8 cellular contexts compared by ENCODE assay signal in the genomic region with DNA sequence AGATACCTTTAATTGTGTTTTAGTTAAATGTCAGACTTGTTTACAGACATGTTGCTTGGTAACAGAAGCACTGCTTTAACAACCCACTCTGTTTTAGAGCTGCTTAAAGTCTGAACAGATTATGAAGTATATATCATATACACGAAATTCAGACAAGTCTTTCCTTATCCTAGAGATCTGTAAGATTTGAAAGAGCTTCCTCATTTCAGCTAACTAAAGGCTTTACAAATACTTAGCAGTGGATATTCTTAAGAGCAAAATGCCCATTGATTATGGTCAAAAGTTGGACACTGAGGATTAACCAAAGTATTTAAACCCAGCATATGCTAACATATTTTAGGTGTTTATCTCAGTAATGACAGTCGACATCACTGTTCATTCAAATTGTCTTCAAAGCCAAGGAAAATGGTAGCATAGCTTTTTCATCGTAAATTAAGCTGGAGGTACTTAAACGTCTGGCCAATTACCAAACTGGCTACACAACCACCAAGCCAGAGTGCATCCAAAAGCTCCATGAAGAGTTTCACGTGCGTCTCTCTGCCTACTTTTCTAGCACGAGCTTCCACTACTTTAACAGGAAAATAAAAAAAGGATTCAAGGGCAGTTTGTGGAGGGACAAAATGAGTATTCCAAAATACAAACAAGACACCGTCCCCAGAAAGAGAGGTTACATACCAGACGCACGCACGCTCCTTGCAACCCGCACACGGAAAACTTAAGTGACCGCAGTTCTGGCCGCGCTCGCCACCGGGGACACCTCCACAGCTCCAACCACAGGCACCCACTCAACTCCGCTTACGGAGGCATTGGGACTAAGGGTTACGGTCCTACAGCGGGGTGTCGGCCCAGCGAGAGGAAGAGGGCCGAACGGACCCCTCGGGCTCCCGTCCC. TPM values are rescaled to one million over a fixed set of nuclear protein-coding genes. Genes with fewer than 3 reads are reported as not detected.
A peak's percentile ranks its signal among the peaks of the same experiment; 100 is the strongest.
DNase-seq lines count a peak whose midpoint lies in the region; ATAC-seq and TF ChIP-seq lines count a peak whose summit lies in the region.

No MANE protein-coding gene starts in this region.

- ATAC-seq in GM21423 (IDR thresholded peaks at IDR 0.05; ENCODE audit: unreplicated experiment) (peak; percentile 36), T-cell (replicated peaks in 1 of 4) (peak; percentile 29 to 44 (median 40)), natural killer cell (peak; percentile 32 to 36 (median 34))

- H3K9ac ChIP-seq in HUES64 (ENCODE audit: low read depth, low read length): peak overlapping the region; percentile 82

- H3K36me3 Mint-ChIP-seq in T-cell: peaks cover 15% of the 10 kb centered on the region
- H3K36me3 Mint-ChIP-seq in natural killer cell: no peaks in the 10 kb centered on the region

- peak overlapping the region; percentile 26; the same call in 1 of the 2 replicates for H3K27ac ChIP-seq in HUES64 (ENCODE audit: low read depth, low read length)

- H3K4me3 Mint-ChIP-seq in T-cell: peak overlapping the region; percentile 87 to 95 (median 92)
- H3K4me3 Mint-ChIP-seq in natural killer cell: peak overlapping the region; percentile 94

- no peaks in the 10 kb centered on the region for H3K9me3 ChIP-seq in HUES64 (ENCODE audit: insufficient read depth, low read depth, low read length)

- POLR2A ChIA-PET in T-cell (lab: Charles Lee): interaction anchor here in 1 of 2 donors (0.5 to 1.2 kb wide), 3 partner anchors 196 to 527 kb away, joined by 3 to 7 read pairs (median 4); no protein-coding TSS in a partner anchor

- H3K27me3 Mint-ChIP-seq in T-cell (peaks cover 6 to 7% of the 10 kb centered on the region in 2 donors), natural killer cell (ENCODE audit: low read depth in 2 of 2) (peaks cover 7 to 10% of the 10 kb centered on the region in 2 donors)

- no peak for TF ChIP-seq CTCF in epithelial cell of proximal tubule (conservative IDR thresholded peaks at IDR 0.05; ENCODE audit: low read depth, low read length)
- no peak for TF ChIP-seq CTCF in natural killer cell (IDR thresholded peaks at IDR 0.05)

- no peaks in the 10 kb centered on the region for H3K36me3 ChIP-seq in HUES64 (ENCODE audit: insufficient read depth, low read length)

- H3K9me3 Mint-ChIP-seq in T-cell: no peaks in the 10 kb centered on the region
- no peaks in the 10 kb centered on the region for H3K9me3 Mint-ChIP-seq in natural killer cell

- peak overlapping the region; percentile 76 to 85 for H3K27ac Mint-ChIP-seq in T-cell
- peak overlapping the region; percentile 90 to 95 for H3K27ac Mint-ChIP-seq in natural killer cell

- WGBS in HUES64: 1% methylated on average over 27 of the region's 28 CpGs

- intact Hi-C loops in natural killer cell (cut with micrococcal nuclease): no loop called here

- H3K27me3 ChIP-seq in HUES64 (ENCODE audit: insufficient read depth, low read length): peaks cover 8% of the 10 kb centered on the region

- H3K4me1 ChIP-seq in HUES64 (ENCODE audit: insufficient read depth, low read length): peaks cover 12% of the 10 kb centered on the region

- DNase-seq in EH (ENCODE audit: low read depth): peak; percentile 46
- peak in 1 of 34 experiments; percentile 1 for DNase-seq in T-cell
- DNase-seq in epithelial cell of proximal tubule (ENCODE audit: low read depth): peak; percentile 25
- DNase-seq in natural killer cell: no peak
- DNase-seq in NK-92 treated with Interleukin-12 subunit alpha and Interleukin-12 subunit beta, amount 100 ng/mL, for 24 hours (lab: John Stamatoyannopoulos, UW): no peak
- DNase-seq in anterior cingulate cortex (lab: John Stamatoyannopoulos, UW): no peak

- peaks cover 22 to 32% (median 30%) of the 10 kb centered on the region in 3 donors for H3K4me1 Mint-ChIP-seq in T-cell
- peaks cover 13 to 18% of the 10 kb centered on the region in 2 donors for H3K4me1 Mint-ChIP-seq in natural killer cell

- CTCF ChIA-PET in T-cell (lab: Charles Lee): interaction anchor here (0.6 to 1.1 kb wide), 6 partner anchors 79 to 1548 kb away, joined by 3 to 4 read pairs (median 3); a partner anchor contains a TSS

- H3K4me3 ChIP-seq in HUES64 (ENCODE audit: low read length) (peak overlapping the region; percentile 81), epithelial cell of proximal tubule (ENCODE audit: low read depth, low read length) (peak overlapping the region; percentile 91)

RNA-seq across cellular contexts. Expression of a gene that starts 0.5 kb away (rescaled TPM):
- 12.6 TPM for polyA plus RNA-seq in HUES64 (2013, experiment 1 of 2)
- 13.9 TPM for polyA plus RNA-seq in HUES64 (2013, experiment 2 of 2)
- total RNA-seq in T-cell (10 to 100 TPM; 12.6 to 17.4 (median 14.6) TPM), epithelial cell of proximal tubule (11.1 and 24.0 TPM in 2 replicates), natural killer cell (10 to 100 TPM; 13.3 to 19.3 (median 15.2) TPM)

Comparison
In these comparisons a context has a peak if more than half of its experiments do, and no peak if none do; other contexts are left out.
1. DNase-seq: peak in EH (single experiment) and epithelial cell of proximal tubule (single experiment); none in natural killer cell (single experiment), NK-92 treated with Interleukin-12 subunit alpha and Interleukin-12 subunit beta, amount 100 ng/mL, for 24 hours (single experiment) and anterior cingulate cortex (0 of 58).
2. Peak in every context shown above with its lines, with median percentiles within 50 percentile points of each other: ATAC-seq.